Comparison of ENCODE assay signal across 16 cellular contexts in genomic region chr12:22318122-22318737, GRCh38. TPM values are rescaled to one million over a fixed set of nuclear protein-coding genes. Genes with fewer than 3 reads are reported as not detected.
DNase-seq lines count a peak whose midpoint lies in the region; ATAC-seq and TF ChIP-seq lines count a peak whose summit lies in the region.
"Had no signal": no experiment of that assay in that cellular context is flagged by ENCODE, and none has a peak within 500 bp of the region (broad histone marks: within the 10 kb centered on the region; RNA-seq: fewer than 3 reads in every experiment).

No MANE protein-coding gene starts in this region.

- H3K4me1 Mint-ChIP-seq in endothelial cell (ENCODE audit: unreplicated experiment): peaks cover 8% of the 10 kb centered on the region

- peak; percentile 56 for ATAC-seq in HG02885 (IDR thresholded peaks at IDR 0.05; ENCODE audit: poor library complexity, unreplicated experiment)
- no peak for ATAC-seq in GM18873 (IDR thresholded peaks at IDR 0.05; ENCODE audit: low FRiP score, unreplicated experiment)
- ATAC-seq in HG03354 (IDR thresholded peaks at IDR 0.05; ENCODE audit: poor library complexity, severe bottlenecking, unreplicated experiment): no peak

- H3K27me3 Mint-ChIP-seq in endothelial cell (ENCODE audit: unreplicated experiment): no peaks in the 10 kb centered on the region

- no peaks in the 10 kb centered on the region for H3K9me3 Mint-ChIP-seq in endothelial cell (ENCODE audit: unreplicated experiment)

- TF ChIP-seq CTCF in AG10803 (conservative IDR thresholded peaks at IDR 0.05; ENCODE audit: low read length) (no peak), endothelial cell (IDR thresholded peaks at IDR 0.05; ENCODE audit: unreplicated experiment) (no peak)

- DNase-seq in AG10803 (ENCODE audit: low read depth) (peak; percentile 25), SIG-M5 (lab: John Stamatoyannopoulos, UW) (peak; percentile 52), inferior parietal cortex (ENCODE audit: extremely low spot score) (peak; percentile 17), AG08396 (ENCODE audit: low spot score) (no peak), endothelial cell (ENCODE audit: low spot score) (no peak)
- DNase-seq: activated effector memory CD4-positive, alpha-beta T cell treated with Interleukin-2 at 50 U/mL for 16 hours; dorsolateral prefrontal cortex; NCI-H2081; NCI-H82; ovary; spleen had no signal

- no peaks in the 10 kb centered on the region for H3K36me3 Mint-ChIP-seq in endothelial cell (ENCODE audit: low read depth, unreplicated experiment)

- H3K4me3 ChIP-seq in AG10803 (ENCODE audit: low read length): no peak overlapping the region
- H3K4me3 ChIP-seq: ascending aorta, dorsolateral prefrontal cortex, ovary, SJSA1, spleen had no signal

- no peak overlapping the region for H3K4me3 Mint-ChIP-seq in endothelial cell (ENCODE audit: unreplicated experiment)

- H3K27ac Mint-ChIP-seq in endothelial cell (ENCODE audit: unreplicated experiment): no peak overlapping the region

RNA-seq across cellular contexts. Expression of gene ST8SIA1, which starts 16.3 kb away (rescaled TPM):
- 0.77 TPM for total RNA-seq in endothelial cell (ENCODE audit: unreplicated experiment)
- total RNA-seq: SJSA1 had no signal

Comparison
In these comparisons a context has a peak if more than half of its experiments do, and no peak if none do; other contexts are left out.
1. DNase-seq: peak in AG10803 (single experiment), SIG-M5 (single experiment) and inferior parietal cortex (single experiment); none in AG08396 (single experiment) and endothelial cell (single experiment).